ENCODE assay signal across 9 cellular contexts in the genomic region with DNA sequence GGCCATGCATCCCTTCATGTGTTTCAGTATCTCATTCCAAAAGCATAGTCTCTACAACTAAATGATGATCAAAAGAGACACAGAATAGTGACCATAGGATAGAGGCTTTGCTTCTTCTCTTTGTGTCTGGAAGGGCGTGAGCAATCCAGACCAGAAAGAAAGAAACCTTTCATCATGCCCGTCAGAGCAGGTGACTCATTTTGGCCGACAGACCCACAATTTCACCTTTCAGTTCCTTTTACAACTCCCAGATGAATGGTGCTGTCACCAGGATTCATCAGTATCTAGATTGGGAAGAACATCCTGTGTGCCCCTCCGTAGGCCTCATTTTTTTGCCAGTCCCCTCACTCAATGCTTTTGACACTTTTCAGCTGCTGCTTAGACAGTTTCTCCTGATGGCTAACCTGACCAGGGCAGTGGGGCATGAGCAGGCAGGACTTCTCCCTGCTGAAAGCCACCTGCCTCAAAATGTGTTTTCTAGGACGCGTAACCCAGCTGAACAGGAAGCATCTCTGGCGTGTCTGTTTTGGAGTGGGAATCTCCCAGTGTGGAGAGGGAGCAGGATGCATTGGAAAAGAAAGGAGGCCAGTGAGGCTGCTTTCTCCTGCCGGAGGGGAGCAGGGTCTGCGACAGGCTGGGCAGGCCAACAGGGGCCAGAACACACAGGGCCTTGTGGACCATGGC. TPM values are rescaled to one million over a fixed set of nuclear protein-coding genes. Genes with fewer than 3 reads are reported as not detected.
DNase-seq lines count a peak whose midpoint lies in the region; ATAC-seq, FAIRE-seq and TF ChIP-seq lines count a peak whose summit lies in the region.
"Had no signal": no experiment of that assay in that cellular context is flagged by ENCODE, and none has a peak within 500 bp of the region (broad histone marks: within the 10 kb centered on the region; RNA-seq: fewer than 3 reads in every experiment).

No MANE protein-coding gene starts in this region.

- ATAC-seq in GM18909 (IDR thresholded peaks at IDR 0.05; ENCODE audit: poor library complexity, unreplicated experiment) (peak; percentile 87), HG02852 (IDR thresholded peaks at IDR 0.05; ENCODE audit: unreplicated experiment) (peak; percentile 85)

- DNase-seq in RCC 7860 (ENCODE audit: low spot score) (peak; percentile 71), medulla oblongata (ENCODE audit: extremely low spot score) (peak; percentile 38), transverse colon (no peak), thyroid gland (no peak), ascending aorta (ENCODE audit: low spot score in 2 of 2) (no peak)
- no peak for DNase-seq in activated CD4-positive, alpha-beta T cell treated with anti-CD3 and anti-CD28 coated beads, Interleukin-2, amount 50 U/mL, for 4 hours
- DNase-seq: upper lobe of left lung had no signal

- no peak for TF ChIP-seq CTCF in transverse colon (IDR thresholded peaks at IDR 0.05)
- TF ChIP-seq CTCF in thyroid gland (IDR thresholded peaks at IDR 0.05) = no peak
- TF ChIP-seq CTCF in ascending aorta (IDR thresholded peaks at IDR 0.05) = no peak

- no peaks in the 10 kb centered on the region for H3K9me3 ChIP-seq in transverse colon
- H3K9me3 ChIP-seq in thyroid gland = no peaks in the 10 kb centered on the region
- no peaks in the 10 kb centered on the region for H3K9me3 ChIP-seq in ascending aorta
- H3K9me3 ChIP-seq: upper lobe of left lung had no signal

- TF ChIP-seq POLR2A in transverse colon (IDR thresholded peaks at IDR 0.05) (no peak), thyroid gland (IDR thresholded peaks at IDR 0.05) (no peak)

- FAIRE-seq in RCC 7860 (lab: Jason Lieb, UNC) = peak; percentile 80

- no peak for TF ChIP-seq EP300 in transverse colon (IDR thresholded peaks at IDR 0.05; ENCODE audit: low read depth)

- H3K36me3 ChIP-seq in transverse colon = no peaks in the 10 kb centered on the region
- H3K36me3 ChIP-seq in thyroid gland = no peaks in the 10 kb centered on the region
- no peaks in the 10 kb centered on the region for H3K36me3 ChIP-seq in ascending aorta
- H3K36me3 ChIP-seq: upper lobe of left lung had no signal

- in situ Hi-C loops in transverse colon (cut with MboI; ENCODE audit: low pct_ligation_motif_present in 1 of 4, low pct_unique_long_range_greater_than_20kb in 1 of 4, low sequenced_read_pairs in 3 of 4) = no loop called here

- H3K27ac ChIP-seq in transverse colon (no peak overlapping the region), thyroid gland (no peak overlapping the region), ascending aorta (no peak overlapping the region)

- H3K27me3 ChIP-seq in transverse colon = no peaks in the 10 kb centered on the region
- no peaks in the 10 kb centered on the region for H3K27me3 ChIP-seq in thyroid gland
- H3K27me3 ChIP-seq in ascending aorta = no peaks in the 10 kb centered on the region
- H3K27me3 ChIP-seq: upper lobe of left lung had no signal

- WGBS in transverse colon (ENCODE audit: low coverage in 1 of 2), 2 donors = 51 to 64% methylated on average over 3 to 9 of the region's 9 CpGs
- WGBS in thyroid gland, 2 donors = 73 to 83% methylated on average over 9 of the region's 9 CpGs

- intact Hi-C loops in transverse colon (cut with DNase I; ENCODE audit: low total_unique reads) (no loop called here), thyroid gland (cut with DNase I) (no loop called here), ascending aorta (cut with DNase I) (no loop called here)

- H3K4me1 ChIP-seq in transverse colon (no peaks in the 10 kb centered on the region), thyroid gland (peaks cover 0 to 3% of the 10 kb centered on the region in 2 donors), ascending aorta (peaks cover 0 to 7% of the 10 kb centered on the region in 2 donors)

- H3K4me3 ChIP-seq in transverse colon (no peak overlapping the region), thyroid gland (replicated peaks in 1 of 3) (no peak overlapping the region), ascending aorta (no peak overlapping the region)
- H3K4me3 ChIP-seq: upper lobe of left lung had no signal

RNA-seq across cellular contexts. Expression of a gene that starts 21.2 kb away (rescaled TPM):
- total RNA-seq in transverse colon (1 to 10 TPM; 4.2 to 6.5 (median 4.7) TPM), thyroid gland (10 to 100 TPM; 10.5 to 30.4 (median 22.3) TPM), ascending aorta (25.8 TPM)

Comparison
In these comparisons a context has a peak if more than half of its experiments do, and no peak if none do; other contexts are left out.
1. DNase-seq: peak in RCC 7860 (single experiment) and medulla oblongata (single experiment); none in transverse colon (single experiment), thyroid gland (0 of 2), ascending aorta (0 of 2) and activated CD4-positive, alpha-beta T cell treated with anti-CD3 and anti-CD28 coated beads, Interleukin-2, amount 50 U/mL, for 4 hours (0 of 2).